9 cellular contexts compared by ENCODE assay signal in the genomic region with DNA sequence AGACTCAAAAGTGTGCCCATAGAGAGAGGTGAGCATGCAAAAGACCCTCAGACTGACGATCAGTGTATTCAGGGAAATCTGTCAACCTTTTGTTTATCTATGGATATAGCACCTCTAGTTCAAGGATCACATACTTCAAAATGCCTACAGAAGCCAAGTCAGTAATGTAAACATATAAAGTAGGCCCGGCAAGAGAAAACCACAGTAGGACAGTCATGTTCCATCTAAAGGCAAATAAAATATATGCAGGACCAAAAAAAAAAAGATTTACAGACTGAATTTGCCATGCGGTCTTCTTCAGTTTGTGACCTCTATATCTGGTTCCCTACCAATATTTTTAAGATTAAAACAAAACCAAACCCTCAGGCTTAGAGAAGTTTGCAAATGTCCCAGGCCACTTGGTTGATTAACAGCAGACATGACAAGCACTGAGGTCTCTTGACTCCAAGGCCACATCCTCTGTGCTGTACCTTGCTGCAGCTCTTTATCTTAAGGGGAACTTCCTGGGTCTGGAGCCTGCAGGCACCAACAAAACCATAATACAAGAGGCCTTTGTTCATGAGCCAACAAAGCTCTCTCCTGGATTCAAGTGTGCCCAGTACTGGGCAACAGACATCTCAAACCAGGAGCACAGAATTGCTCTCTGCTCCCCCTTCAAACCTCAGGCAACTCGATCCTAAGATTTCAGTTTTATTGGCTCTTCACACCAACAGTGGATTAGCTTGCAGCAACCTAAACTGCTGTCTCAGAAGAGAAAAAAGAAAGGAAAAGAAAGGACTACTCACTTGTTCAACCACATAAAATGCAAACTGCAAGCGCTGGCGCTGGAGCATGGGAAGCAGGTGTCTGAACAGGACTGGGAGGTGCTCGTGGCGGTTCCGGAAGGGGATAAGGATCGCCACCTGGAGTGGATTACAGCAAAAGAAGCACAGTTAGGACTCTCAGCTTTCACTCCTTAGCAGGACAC.
DNase-seq lines count a peak whose midpoint lies in the region; ATAC-seq, FAIRE-seq and TF ChIP-seq lines count a peak whose summit lies in the region.
"Had no signal": no experiment of that assay in that cellular context is flagged by ENCODE, and none has a peak within 500 bp of the region (broad histone marks: within the 10 kb centered on the region; RNA-seq: fewer than 3 reads in every experiment).

No MANE protein-coding gene starts in this region.

- peak overlapping the region; percentile 74 for H3K4me3 Mint-ChIP-seq in endothelial cell (ENCODE audit: unreplicated experiment)
- H3K4me3 Mint-ChIP-seq: activated B cell treated with CpG ODN at 0.5 μM for 24 hours had no signal

- no peaks in the 10 kb centered on the region for H3K4me1 ChIP-seq in prostate gland (replicated peaks)

- no peak for TF ChIP-seq CTCF in endothelial cell (IDR thresholded peaks at IDR 0.05; ENCODE audit: unreplicated experiment)
- no peak for TF ChIP-seq CTCF in prostate gland (IDR thresholded peaks at IDR 0.05)

- peaks cover 3% of the 10 kb centered on the region for H3K4me1 Mint-ChIP-seq in endothelial cell (ENCODE audit: unreplicated experiment)
- H3K4me1 Mint-ChIP-seq: activated B cell treated with CpG ODN at 0.5 μM for 24 hours had no signal

- H3K36me3 ChIP-seq in prostate gland = no peaks in the 10 kb centered on the region

- H3K9me3 ChIP-seq in prostate gland = no peaks in the 10 kb centered on the region

- peak overlapping the region; percentile 49 for H3K27ac Mint-ChIP-seq in endothelial cell (ENCODE audit: unreplicated experiment)
- H3K27ac Mint-ChIP-seq: activated B cell treated with CpG ODN at 0.5 μM for 24 hours had no signal

- no peaks in the 10 kb centered on the region for H3K9me3 Mint-ChIP-seq in endothelial cell (ENCODE audit: unreplicated experiment)
- H3K9me3 Mint-ChIP-seq: activated B cell treated with CpG ODN at 0.5 μM for 24 hours had no signal

- H3K27me3 Mint-ChIP-seq in endothelial cell (ENCODE audit: unreplicated experiment) = no peaks in the 10 kb centered on the region
- H3K27me3 Mint-ChIP-seq: activated B cell treated with CpG ODN at 0.5 μM for 24 hours had no signal

- FAIRE-seq in GM12891 (lab: Jason Lieb, UNC) = no peak

- no peaks in the 10 kb centered on the region for H3K27me3 ChIP-seq in prostate gland (replicated peaks; ENCODE audit: insufficient read depth)

- peaks cover 46% of the 10 kb centered on the region for H3K36me3 Mint-ChIP-seq in endothelial cell (ENCODE audit: low read depth, unreplicated experiment)

- ATAC-seq in GM18519 (IDR thresholded peaks at IDR 0.05; ENCODE audit: low FRiP score, unreplicated experiment) = no peak

- H3K27ac ChIP-seq in prostate gland = peak overlapping the region; percentile 28 to 31

- WGBS in prostate gland = 27% methylated on average over 10 of the region's 10 CpGs

- H3K4me3 ChIP-seq in prostate gland = no peak overlapping the region

- DNase-seq in HT1080 (ENCODE audit: low read depth) (peak; percentile 15), NCI-H510A (lab: John Stamatoyannopoulos, UW) (peak; percentile 66), endothelial cell (ENCODE audit: low spot score) (no peak), prostate gland (ENCODE audit: low spot score) (peak; percentile 53), GM12891 (ENCODE audit: insufficient read length, low spot score) (no peak), NOMO-1 treated with DMSO at 0.1 percent for 48 hours (lab: John Stamatoyannopoulos, UW; ENCODE audit: unreplicated experiment) (no peak)
- no peak for DNase-seq in effector CD8-positive, alpha-beta T cell (lab: John Stamatoyannopoulos, UW)
- DNase-seq: activated B cell treated with CpG ODN at 0.5 μM for 24 hours had no signal

- intact Hi-C loops in prostate gland (cut with DNase I) = no loop called here

- TF ChIP-seq POLR2A in prostate gland (IDR thresholded peaks at IDR 0.05) (no peak), GM12891 (IDR thresholded peaks at IDR 0.05; ENCODE audit: low read depth, low read length) (no peak)

TF ChIP-seq in GM12891, 5 proteins besides CTCF, POLR2A, EP300 and RAD21:
- TF ChIP-seq PAX5 (IDR thresholded peaks at IDR 0.05; ENCODE audit: insufficient read depth, low read length, severe bottlenecking) = no peak
- no peak for TF ChIP-seq SPI1 (IDR thresholded peaks at IDR 0.05; ENCODE audit: low read depth, low read length)
- TF ChIP-seq TAF1 (IDR thresholded peaks at IDR 0.05; ENCODE audit: low read depth, low read length) = no peak
- no peak for TF ChIP-seq POLR2AphosphoS5 (IDR thresholded peaks at IDR 0.05; ENCODE audit: low read depth, low read length)
- no peak for TF ChIP-seq POU2F2 (IDR thresholded peaks at IDR 0.05; ENCODE audit: low read depth, low read length)

Comparison
In these comparisons a context has a peak if more than half of its experiments do, and no peak if none do; other contexts are left out.
1. DNase-seq: peak in HT1080 (single experiment), NCI-H510A (single experiment) and prostate gland (single experiment); none in endothelial cell (single experiment), GM12891 (single experiment), NOMO-1 treated with DMSO at 0.1 percent for 48 hours (single experiment) and effector CD8-positive, alpha-beta T cell (single experiment).